ENCODE assay signal across 8 cellular contexts in the genomic region with DNA sequence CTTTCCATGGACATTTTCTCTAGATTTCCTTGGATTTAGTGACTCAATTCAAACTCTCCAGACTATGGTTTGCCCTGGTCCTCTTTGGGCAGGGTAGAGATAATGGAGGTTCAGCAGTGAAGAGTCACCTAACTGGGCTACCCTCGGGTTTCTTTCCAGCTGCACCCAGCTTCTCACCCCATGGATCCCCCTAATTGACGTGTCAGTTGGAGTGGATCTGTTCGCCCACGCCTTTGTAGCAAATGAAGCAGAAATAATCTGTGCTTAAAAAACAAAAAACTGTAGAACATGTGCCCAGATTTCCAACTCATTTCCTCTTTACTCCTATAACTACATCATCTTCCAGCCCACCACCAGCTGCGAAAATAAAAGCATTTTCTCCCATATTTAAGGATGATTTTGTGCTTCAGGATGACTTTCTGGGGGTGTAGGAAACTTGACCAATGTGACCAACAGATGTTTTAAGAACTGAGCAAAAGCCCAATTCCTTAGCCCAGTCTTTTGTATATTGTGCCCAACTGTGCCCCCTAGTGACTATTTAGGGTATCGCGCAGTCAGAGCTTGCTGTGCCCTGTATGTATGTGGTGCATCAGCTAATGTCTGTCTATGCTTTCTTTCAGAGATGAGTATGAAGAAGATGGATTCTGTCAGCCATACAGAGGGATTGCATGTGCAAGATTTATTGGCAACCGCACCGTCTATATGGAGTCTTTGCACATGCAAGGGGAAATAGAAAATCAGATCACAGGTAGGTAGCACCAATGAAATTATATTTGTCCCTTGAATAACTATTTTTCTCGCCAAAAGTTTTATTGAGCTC.
DNase-seq lines count a peak whose midpoint lies in the region; ATAC-seq and TF ChIP-seq lines count a peak whose summit lies in the region.

No MANE protein-coding gene starts in this region.

- H3K27ac ChIP-seq in SJSA1 (no peak overlapping the region), aorta (ENCODE audit: low read depth in 1 of 2, low read length in 2 of 2) (no peak overlapping the region)

- ATAC-seq in GM21723 (IDR thresholded peaks at IDR 0.05; ENCODE audit: unreplicated experiment) = peak; percentile 75
- ATAC-seq in aorta (ENCODE audit: low FRiP score) = peak; percentile 93

- no peaks in the 10 kb centered on the region for H3K9me3 Mint-ChIP-seq in progenitor cell of endocrine pancreas (ENCODE audit: low read depth)

- H3K36me3 ChIP-seq in MG63 = no peaks in the 10 kb centered on the region
- H3K36me3 ChIP-seq in SJSA1 = no peaks in the 10 kb centered on the region; the same call in 1 of the 2 replicates
- H3K36me3 ChIP-seq in aorta (ENCODE audit: control insufficient read depth in 1 of 2, insufficient read depth in 2 of 2, low read length in 1 of 2) = peaks cover 0 to 4% of the 10 kb centered on the region in 2 donors

- H3K4me3 ChIP-seq in MG63 (no peak overlapping the region), SJSA1 (no peak overlapping the region), aorta (ENCODE audit: low read length in 2 of 2) (no peak overlapping the region)

- H3K4me3 Mint-ChIP-seq in progenitor cell of endocrine pancreas (ENCODE audit: low read depth) = no peak overlapping the region

- intact Hi-C loops in head of caudate nucleus (cut with DNase I) = loop anchor here (10.0 kb wide), 2 partner anchors 362 to 442 kb away; partner anchors contain the start of gene ROR1
- intact Hi-C loops in aorta (cut with DNase I) = loop anchor here (2.0 to 10.0 kb wide), 6 partner anchors 95 to 444 kb away; partner anchors contain the start of gene ROR1 (in 2 of the 2)

- H3K4me1 ChIP-seq in SJSA1 (replicated peaks) (peaks cover 32% of the 10 kb centered on the region), aorta (ENCODE audit: control insufficient read depth in 1 of 2, insufficient read depth in 2 of 2, low read length in 2 of 2) (peaks cover 0 to 4% of the 10 kb centered on the region in 2 donors)

- TF ChIP-seq CTCF in progenitor cell of endocrine pancreas (IDR thresholded peaks at IDR 0.05; ENCODE audit: unreplicated experiment) = peak; percentile 89

- H3K9me3 ChIP-seq in MG63 (no peaks in the 10 kb centered on the region), SJSA1 (replicated peaks) (no peaks in the 10 kb centered on the region; the same call in 1 of the 2 replicates), aorta (ENCODE audit: control insufficient read depth, low read length) (no peaks in the 10 kb centered on the region)

- H3K27me3 ChIP-seq in MG63 (no peaks in the 10 kb centered on the region), SJSA1 (replicated peaks) (no peaks in the 10 kb centered on the region), aorta (ENCODE audit: control insufficient read depth in 1 of 2, insufficient read depth in 2 of 2, low read length in 1 of 2) (no peaks in the 10 kb centered on the region)

- DNase-seq in DMS79 (lab: John Stamatoyannopoulos, UW) (peak; percentile 1), MG63 (peak; percentile 64), SJSA1 (ENCODE audit: low read depth in 1 of 2, low spot score in 2 of 2) (peak; percentile 76 to 78), head of caudate nucleus (peak; percentile 13 to 95 (median 84)), progenitor cell of endocrine pancreas (ENCODE audit: low spot score, unreplicated experiment) (peak; percentile 52), aorta (peak; percentile 73 to 86)
- peak; percentile 63 for DNase-seq in activated naive CD4-positive, alpha-beta T cell treated with anti-CD3 and anti-CD28 coated beads, Interleukin-2, amount 50 U/mL, for 16 hours

- H3K27me3 Mint-ChIP-seq in progenitor cell of endocrine pancreas = no peaks in the 10 kb centered on the region

- H3K36me3 Mint-ChIP-seq in progenitor cell of endocrine pancreas (ENCODE audit: insufficient read depth) = peaks cover 28% of the 10 kb centered on the region

- 15 to 19% methylated on average over 10 of the region's 10 CpGs for WGBS in aorta, 2 donors

- peaks cover 10% of the 10 kb centered on the region for H3K4me1 Mint-ChIP-seq in progenitor cell of endocrine pancreas (ENCODE audit: low read depth)

- H3K27ac Mint-ChIP-seq in progenitor cell of endocrine pancreas = no peak overlapping the region

Comparison
In these comparisons a context has a peak if more than half of its experiments do, and no peak if none do; other contexts are left out.
1. DNase-seq: peak in every context shown above with its lines; median percentile 84 in head of caudate nucleus; 80 in aorta; 77 in SJSA1; 64 in MG63; 63 in activated naive CD4-positive, alpha-beta T cell treated with anti-CD3 and anti-CD28 coated beads, Interleukin-2, amount 50 U/mL, for 16 hours; 52 in progenitor cell of endocrine pancreas; 1 in DMS79.